In the genomic region with DNA sequence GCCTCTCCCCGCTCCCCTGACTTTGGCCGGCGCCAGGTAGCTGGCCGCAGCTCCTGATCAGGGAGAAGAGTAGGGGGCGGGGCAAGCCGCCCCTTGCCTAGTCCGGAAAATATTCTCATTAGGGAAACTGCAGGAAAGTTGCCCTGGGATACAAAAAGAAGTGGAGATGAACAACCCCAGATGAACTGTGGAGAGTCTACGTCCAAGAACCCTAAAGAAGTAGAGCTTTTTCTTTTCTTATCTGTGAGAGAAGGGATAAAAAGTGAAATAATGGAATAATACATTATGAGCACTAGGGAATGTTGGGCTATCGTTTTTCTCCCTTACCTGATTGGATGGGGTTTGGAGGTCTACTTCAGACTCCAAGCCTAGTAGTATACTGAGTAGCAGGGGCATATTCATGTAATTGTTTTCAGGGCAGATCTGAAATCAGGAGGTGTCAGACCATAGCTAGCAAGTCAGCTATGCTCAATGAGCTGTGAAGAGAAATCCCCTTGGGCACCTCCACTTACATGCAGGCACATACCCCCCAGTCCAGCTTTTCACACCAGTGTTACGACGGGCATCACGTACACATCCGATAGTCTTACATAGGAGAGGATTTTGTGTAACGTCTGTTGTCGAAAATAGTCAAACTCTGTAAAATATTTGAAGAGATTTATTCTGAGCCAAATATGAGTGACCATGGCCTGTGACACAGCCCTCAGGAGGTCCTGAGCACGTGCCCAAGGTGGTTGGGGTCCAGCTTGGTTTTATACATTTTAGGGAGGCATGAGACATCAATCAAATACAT, we compare ENCODE assay signal across 8 cellular contexts. TPM values are rescaled to one million over a fixed set of nuclear protein-coding genes. Genes with fewer than 3 reads are reported as not detected.
DNase-seq lines count a peak whose midpoint lies in the region; ATAC-seq, FAIRE-seq and TF ChIP-seq lines count a peak whose summit lies in the region.

No MANE protein-coding gene starts in this region.

- TF ChIP-seq POLR2A in A549 (IDR thresholded peaks at IDR 0.05; ENCODE audit: low read length), result no peak

- H3K36me3 ChIP-seq in HUES64 (ENCODE audit: insufficient read depth, low read length), result peaks cover 1% of the 10 kb centered on the region; the same call in 1 of the 2 replicates
- no peaks in the 10 kb centered on the region for H3K36me3 ChIP-seq in lung (ENCODE audit: control insufficient read depth in 2 of 2, insufficient read depth in 2 of 2, low read length in 2 of 2)
- no peaks in the 10 kb centered on the region for H3K36me3 ChIP-seq in urinary bladder (ENCODE audit: insufficient read depth)

- WGBS in A549 (ENCODE audit: missing lambda C conversion rate), result 43% methylated on average over 16 of the region's 16 CpGs
- 29% methylated on average over 16 of the region's 16 CpGs for WGBS in HUES64
- WGBS in lung, 2 donors, result 41% methylated on average over 16 of the region's 16 CpGs
- WGBS in urinary bladder, result 41% methylated on average over 16 of the region's 16 CpGs

- no peak for FAIRE-seq in A549 (lab: Jason Lieb, UNC)
- FAIRE-seq in GM18507 (lab: Jason Lieb, UNC), result peak; percentile 96

- POLR2A ChIA-PET in A549 (lab: Yijun Ruan, JAX), result interaction anchor here (1.0 to 2.3 kb wide), 6 partner anchors 73 to 712 kb away, joined by 3 to 11 read pairs (median 6); no protein-coding TSS in a partner anchor

- peak overlapping the region; percentile 81 for H3K4me2 ChIP-seq in A549

- CTCF ChIA-PET in A549 (lab: Yijun Ruan, JAX), result interaction anchor here (0.5 to 2.8 kb wide), 15 partner anchors 14 to 713 kb away, joined by 3 to 7 read pairs (median 3); no protein-coding TSS in a partner anchor

- H3K9ac ChIP-seq in HUES64 (ENCODE audit: low read depth, low read length), result peak overlapping the region; percentile 48; the same call in 1 of the 2 replicates

- no peak for ATAC-seq in A549
- no peak for ATAC-seq in lung (ENCODE audit: insufficient read depth, low FRiP score)

- peaks cover 21% of the 10 kb centered on the region for H3K27me3 ChIP-seq in HUES64 (ENCODE audit: insufficient read depth, low read length)
- no peaks in the 10 kb centered on the region for H3K27me3 ChIP-seq in lung (ENCODE audit: control insufficient read depth, insufficient read depth)

- H3K27ac ChIP-seq in A549 (peak overlapping the region; percentile 93 to 97), HUES64 (ENCODE audit: low read depth, low read length) (peak overlapping the region; percentile 73; the same call in 1 of the 2 replicates), lung (ENCODE audit: low read depth in 1 of 2, low read length in 1 of 2) (peak overlapping the region; percentile 98 to 99), urinary bladder (ENCODE audit: low read depth) (peak overlapping the region; percentile 98)

- TF ChIP-seq CTCF in A549 (IDR thresholded peaks at IDR 0.05) (no peak), astrocyte of the cerebellum (IDR thresholded peaks at IDR 0.05; ENCODE audit: low read depth, low read length, missing control alignments) (no peak), lung (IDR thresholded peaks at IDR 0.05; ENCODE audit: control extremely low read depth, extremely low read depth) (no peak)

- H3K9me3 ChIP-seq in A549 (no peaks in the 10 kb centered on the region), HUES64 (ENCODE audit: insufficient read depth, low read depth, low read length) (no peaks in the 10 kb centered on the region), lung (ENCODE audit: control insufficient read depth in 2 of 2, insufficient read depth in 1 of 2, low read length in 1 of 2) (no peaks in the 10 kb centered on the region)

- H3K4me1 ChIP-seq in A549 (peaks cover 9% of the 10 kb centered on the region; the same call in 1 of the 3 replicates), HUES64 (ENCODE audit: insufficient read depth, low read length) (peaks cover 16% of the 10 kb centered on the region), lung (ENCODE audit: control insufficient read depth in 2 of 2, insufficient read depth in 2 of 2, low read length in 2 of 2) (peaks cover 3 to 8% of the 10 kb centered on the region in 2 donors), urinary bladder (ENCODE audit: insufficient read depth) (no peaks in the 10 kb centered on the region)

- in situ Hi-C loops in astrocyte of the cerebellum (cut with HindIII; ENCODE audit: low sequenced_read_pairs), result no loop called here

- no peak for TF ChIP-seq RAD21 in A549 (conservative IDR thresholded peaks at IDR 0.05 in 1 of 2, IDR thresholded peaks at IDR 0.05 in 1 of 2)

- H3K4me3 ChIP-seq in A549, result peak overlapping the region; percentile 72
- peak overlapping the region; percentile 80 for H3K4me3 ChIP-seq in HUES64 (ENCODE audit: low read length)
- peak overlapping the region; percentile 77 for H3K4me3 ChIP-seq in astrocyte of the cerebellum (ENCODE audit: low read depth, low read length)
- peak overlapping the region; percentile 57 for H3K4me3 ChIP-seq in lung
- peak overlapping the region; percentile 62 for H3K4me3 ChIP-seq in urinary bladder (ENCODE audit: low read depth, low read length)

- no peak for TF ChIP-seq EP300 in A549 (IDR thresholded peaks at IDR 0.05)

- DNase-seq in A549 (ENCODE audit: low read depth in 1 of 2, low spot score in 1 of 2), result no peak
- no peak for DNase-seq in GM18507 (ENCODE audit: extremely low spot score, insufficient read length, low read depth)
- no peak for DNase-seq in astrocyte of the cerebellum (ENCODE audit: low read depth)
- no peak for DNase-seq in lung (ENCODE audit: low spot score)
- DNase-seq in effector CD4-positive, alpha-beta T cell, result no peak
- no peak for DNase-seq in KG1 (lab: John Stamatoyannopoulos, UW)

TF ChIP-seq in A549, 52 proteins besides CTCF, POLR2A, EP300 and RAD21:
- TF ChIP-seq USF2 (IDR thresholded peaks at IDR 0.05) (no peak), FOSL2 (IDR thresholded peaks at IDR 0.05) (no peak), FOSL2 (CRISPR knock-in tag; IDR thresholded peaks at IDR 0.05) (no peak), RNF2 (IDR thresholded peaks at IDR 0.05; ENCODE audit: borderline replicate concordance, low read depth) (no peak), POLR2AphosphoS2 (conservative IDR thresholded peaks at IDR 0.05; ENCODE audit: low read length) (no peak), EHMT2 (IDR thresholded peaks at IDR 0.05; ENCODE audit: low read depth) (no peak), EHF (CRISPR knock-in tag; IDR thresholded peaks at IDR 0.05) (no peak), MAFK (IDR thresholded peaks at IDR 0.05; ENCODE audit: partially characterized antibody) (no peak), ZSCAN20 (CRISPR knock-in tag; IDR thresholded peaks at IDR 0.05) (no peak), CBX2 (IDR thresholded peaks at IDR 0.05; ENCODE audit: borderline replicate concordance, low read depth) (no peak), CBX8 (IDR thresholded peaks at IDR 0.05) (no peak), HDAC2 (IDR thresholded peaks at IDR 0.05) (no peak)
- TF ChIP-seq, protein P1, sequence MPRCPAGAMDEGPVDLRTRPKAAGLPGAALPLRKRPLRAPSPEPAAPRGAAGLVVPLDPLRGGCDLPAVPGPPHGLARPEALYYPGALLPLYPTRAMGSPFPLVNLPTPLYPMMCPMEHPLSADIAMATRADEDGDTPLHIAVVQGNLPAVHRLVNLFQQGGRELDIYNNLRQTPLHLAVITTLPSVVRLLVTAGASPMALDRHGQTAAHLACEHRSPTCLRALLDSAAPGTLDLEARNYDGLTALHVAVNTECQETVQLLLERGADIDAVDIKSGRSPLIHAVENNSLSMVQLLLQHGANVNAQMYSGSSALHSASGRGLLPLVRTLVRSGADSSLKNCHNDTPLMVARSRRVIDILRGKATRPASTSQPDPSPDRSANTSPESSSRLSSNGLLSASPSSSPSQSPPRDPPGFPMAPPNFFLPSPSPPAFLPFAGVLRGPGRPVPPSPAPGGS (IDR thresholded peaks at IDR 0.05), result no peak
- TF ChIP-seq, protein P2, sequence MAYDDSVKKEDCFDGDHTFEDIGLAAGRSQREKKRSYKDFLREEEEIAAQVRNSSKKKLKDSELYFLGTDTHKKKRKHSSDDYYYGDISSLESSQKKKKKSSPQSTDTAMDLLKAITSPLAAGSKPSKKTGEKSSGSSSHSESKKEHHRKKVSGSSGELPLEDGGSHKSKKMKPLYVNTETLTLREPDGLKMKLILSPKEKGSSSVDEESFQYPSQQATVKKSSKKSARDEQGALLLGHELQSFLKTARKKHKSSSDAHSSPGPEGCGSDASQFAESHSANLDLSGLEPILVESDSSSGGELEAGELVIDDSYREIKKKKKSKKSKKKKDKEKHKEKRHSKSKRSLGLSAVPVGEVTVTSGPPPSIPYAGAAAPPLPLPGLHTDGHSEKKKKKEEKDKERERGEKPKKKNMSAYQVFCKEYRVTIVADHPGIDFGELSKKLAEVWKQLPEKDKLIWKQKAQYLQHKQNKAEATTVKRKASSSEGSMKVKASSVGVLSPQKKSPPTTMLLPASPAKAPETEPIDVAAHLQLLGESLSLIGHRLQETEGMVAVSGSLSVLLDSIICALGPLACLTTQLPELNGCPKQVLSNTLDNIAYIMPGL (CRISPR knock-in tag; IDR thresholded peaks at IDR 0.05; ENCODE audit: borderline replicate concordance), result no peak
TF ChIP-seq in A549: peak in this region for 0.

RNA-seq across cellular contexts. Expression of gene DUSP10, which starts 1.7 kb away (rescaled TPM):
- polyA plus RNA-seq in A549 (2011; rRNA removed) (4.8 and 5.0 TPM in 2 replicates), A549 (2017; fragmentation: RNase III; extraction: RNeasy Plus Mini Kit Qiagen cat#74134 plus additional on column Dnase treatment) (3.4 to 5.4 TPM (median 5.2 TPM) in 3 replicates), lung (10 to 100 TPM in 1 of 2 donors, 1 to 10 TPM in 1; 5.3 to 11.0 TPM), urinary bladder (5.5 TPM)
- polyA plus RNA-seq in A549 (2012; cell fraction: cytosol; rRNA removed), result 2.1 and 3.0 TPM in 2 replicates
- polyA plus RNA-seq in A549 (2012; cell fraction: nucleus; rRNA removed), result 3.9 and 4.1 TPM in 2 replicates
- polyA minus RNA-seq in A549 (2011; rRNA and poly(A)+ RNA removed), result 7.3 and 8.7 TPM in 2 replicates
- 2.5 TPM for polyA plus RNA-seq in HUES64 (2013, experiment 1 of 2)
- 2.2 TPM for polyA plus RNA-seq in HUES64 (2013, experiment 2 of 2)
- total RNA-seq in lung (10 to 100 TPM; 12.0 to 17.2 TPM), urinary bladder (15.6 TPM)
